In genomic region chr5:61625682-61626620, GRCh38 we compare ENCODE assay signal across 8 cellular contexts.
DNase-seq lines count a peak whose midpoint lies in the region; ATAC-seq lines count a peak whose summit lies in the region.

No MANE protein-coding gene starts in this region.

- H3K79me2 ChIP-seq in trophoblast cell (ENCODE audit: control insufficient read depth, insufficient read depth, low read length, poor library complexity) = peaks cover 3% of the 10 kb centered on the region

- H3K4me2 ChIP-seq in trophoblast cell (ENCODE audit: low read length) = peak overlapping the region; percentile 90

- H3K23ac ChIP-seq in trophoblast cell (ENCODE audit: low read length) = no peak overlapping the region

- ATAC-seq in right cardiac atrium = peak; percentile 96
- ATAC-seq in GM21717 (IDR thresholded peaks at IDR 0.05; ENCODE audit: unreplicated experiment) = no peak
- ATAC-seq in GM19455 (IDR thresholded peaks at IDR 0.05; ENCODE audit: unreplicated experiment) = no peak

- peak overlapping the region; percentile 88 for H4K8ac ChIP-seq in trophoblast cell (ENCODE audit: low read depth, low read length)

- H3K27ac ChIP-seq in angular gyrus (ENCODE audit: low read depth, low read length) (peak overlapping the region; percentile 90), right cardiac atrium (ENCODE audit: low read length) (peak overlapping the region; percentile 68), trophoblast cell (ENCODE audit: low read depth, low read length) (no peak overlapping the region)

- H4K12ac ChIP-seq in trophoblast cell (ENCODE audit: low read depth, low read length) = peak overlapping the region; percentile 74

- H3K27me3 ChIP-seq in MG63 = no peaks in the 10 kb centered on the region
- H3K27me3 ChIP-seq in right cardiac atrium (ENCODE audit: control insufficient read depth, insufficient read depth) = no peaks in the 10 kb centered on the region
- no peaks in the 10 kb centered on the region for H3K27me3 ChIP-seq in trophoblast cell (ENCODE audit: insufficient read depth, low read length)

- 7% methylated on average over 76 of the region's 76 CpGs for WGBS in right cardiac atrium
- WGBS in trophoblast cell (ENCODE audit: extremely low coverage, insufficient coverage, insufficient read length) = no CpG with 5 or more reads among the region's 76 CpGs

- H3K4me3 ChIP-seq in MG63 (0 out of 2 replicates have a peak overlapping the region, but pooled peaks have one; percentile 3), right cardiac atrium (ENCODE audit: low read length) (peak overlapping the region; percentile 69), trophoblast cell (ENCODE audit: low read depth, low read length) (peak overlapping the region; percentile 75)

- H3K36me3 ChIP-seq in MG63 (no peaks in the 10 kb centered on the region), trophoblast cell (ENCODE audit: control insufficient read depth in 1 of 2, insufficient read depth in 2 of 2, low read length in 2 of 2) (no peaks in the 10 kb centered on the region)

- no peak overlapping the region for H3K4ac ChIP-seq in trophoblast cell (ENCODE audit: low read depth, low read length)

- peak overlapping the region; percentile 30 for H2BK5ac ChIP-seq in trophoblast cell (ENCODE audit: low read depth, low read length, poor library complexity)

- H2BK120ac ChIP-seq in trophoblast cell (ENCODE audit: insufficient read depth, low read length, poor library complexity) = peak overlapping the region; percentile 71

- no peak overlapping the region for H3K18ac ChIP-seq in trophoblast cell (ENCODE audit: low read length)

- H2AK5ac ChIP-seq in trophoblast cell (ENCODE audit: low read length) = no peak overlapping the region

- H2BK12ac ChIP-seq in trophoblast cell (ENCODE audit: low read length) = no peak overlapping the region

- H3K79me1 ChIP-seq in trophoblast cell (ENCODE audit: low read length) = peaks cover 6% of the 10 kb centered on the region

- H3K9me3 ChIP-seq in MG63 = no peaks in the 10 kb centered on the region
- H3K9me3 ChIP-seq in right cardiac atrium (ENCODE audit: control insufficient read depth, low read length) = no peaks in the 10 kb centered on the region
- peaks cover 3% of the 10 kb centered on the region for H3K9me3 ChIP-seq in trophoblast cell (ENCODE audit: insufficient read depth, low read depth, low read length)

- peak overlapping the region; percentile 83 for H2AFZ ChIP-seq in trophoblast cell (ENCODE audit: insufficient read depth, low read length, poor library complexity)

- DNase-seq in NCI-H1417 (lab: John Stamatoyannopoulos, UW) = peak in 2 of 3 experiments; percentile 13 to 43
- no peak for DNase-seq in NCI-H1417 treated with DMSO at 0.1 percent for 48 hours (lab: John Stamatoyannopoulos, UW)
- peak; percentile 32 for DNase-seq in MG63
- DNase-seq in right cardiac atrium = peak; percentile 81 to 93 (median 91)
- DNase-seq in trophoblast cell = peak; percentile 32 to 65

- H3K9ac ChIP-seq in trophoblast cell (ENCODE audit: low read length) = peak overlapping the region; percentile 77

- intact Hi-C loops in right cardiac atrium (cut with DNase I) = loop anchor here in 1 of 4 donors (10.0 kb wide), 1 partner anchor 291 kb away; the partner anchor contains the start of gene ZSWIM6

- H3K4me1 ChIP-seq in right cardiac atrium (ENCODE audit: control insufficient read depth, insufficient read depth, low read length) = peaks cover 3% of the 10 kb centered on the region
- H3K4me1 ChIP-seq in trophoblast cell (ENCODE audit: control insufficient read depth in 1 of 2, insufficient read depth in 2 of 2, low read length in 2 of 2) = peaks cover 0 to 5% of the 10 kb centered on the region in 2 experiments

- H4K91ac ChIP-seq in trophoblast cell (ENCODE audit: low read depth, low read length) = peak overlapping the region; percentile 78

- H3K14ac ChIP-seq in trophoblast cell (ENCODE audit: low read length) = peak overlapping the region; percentile 81

Comparison
In these comparisons a context has a peak if more than half of its experiments do, and no peak if none do; other contexts are left out.
1. H3K4me3 ChIP-seq: peak in every context shown above with its lines; median percentile 75 in trophoblast cell; 69 in right cardiac atrium; 3 in MG63.
2. ATAC-seq: peak in right cardiac atrium (2 of 2); none in GM21717 (single experiment) and GM19455 (single experiment).